Comparison of ENCODE assay signal across 17 cellular contexts in the genomic region with DNA sequence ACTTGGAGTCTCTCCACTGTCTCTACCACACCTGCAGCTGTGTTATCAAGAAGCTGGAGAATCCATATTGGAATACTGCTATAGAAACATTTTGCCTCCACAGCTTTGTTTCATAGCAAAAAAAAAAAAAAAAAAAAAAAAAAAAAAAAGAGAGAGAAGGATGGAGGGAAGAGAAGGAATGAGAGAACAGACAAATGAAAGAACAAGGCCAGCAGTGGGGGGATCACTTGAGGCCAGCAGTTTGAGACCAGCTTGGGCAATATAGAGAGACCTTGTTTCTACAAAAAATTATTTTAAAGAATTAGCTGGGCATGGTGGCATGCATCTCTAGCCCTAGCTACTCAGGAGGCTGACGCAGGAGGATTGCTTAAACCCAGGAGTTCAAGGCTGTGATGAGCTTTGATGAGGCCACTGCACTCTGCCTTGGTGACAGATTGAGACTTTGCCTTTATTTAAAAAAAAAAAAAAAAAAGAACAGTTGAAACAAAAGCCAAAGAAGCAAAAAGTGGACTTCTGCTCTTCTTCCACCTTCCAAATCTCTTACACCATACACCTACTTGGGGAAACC.
"Had no signal": no experiment of that assay in that cellular context is flagged by ENCODE, and none has a peak within 500 bp of the region (broad histone marks: within the 10 kb centered on the region; RNA-seq: fewer than 3 reads in every experiment).

No MANE protein-coding gene starts in this region.

- ATAC-seq: effector memory CD8-positive, alpha-beta T cell; gastrocnemius medialis; heart right ventricle; left lobe of liver; naive thymus-derived CD4-positive, alpha-beta T cell; upper lobe of right lung had no signal

- H3K4me3 ChIP-seq: esophagus muscularis mucosa, gastrocnemius medialis, heart right ventricle, tibial nerve, upper lobe of right lung, vagina had no signal

- H3K27me3 Mint-ChIP-seq: dendritic cell treated with granulocyte-macrophage colony-stimulating factor and Interleukin-4, amounts not matched to agents 40 ng/mL and 50 ng/mL, for 4 days; effector memory CD8-positive, alpha-beta T cell; naive thymus-derived CD4-positive, alpha-beta T cell; stimulated activated naive CD8-positive, alpha-beta T cell treated with anti-CD3 and anti-CD28 coated beads, Interleukin-15, Interleukin-2, amounts not matched to agents 100 ng/mL and 50 ng/mL, for 24 hours had no signal

- H3K9me3 ChIP-seq: esophagus muscularis mucosa, gastrocnemius medialis, heart right ventricle, tibial nerve, upper lobe of right lung, vagina had no signal

- H3K27ac ChIP-seq: esophagus muscularis mucosa, tibial nerve, upper lobe of right lung, vagina had no signal

- H3K27me3 ChIP-seq: esophagus muscularis mucosa, gastrocnemius medialis, heart right ventricle, tibial nerve, upper lobe of right lung, vagina had no signal

- H3K27ac Mint-ChIP-seq: dendritic cell treated with granulocyte-macrophage colony-stimulating factor and Interleukin-4, amounts not matched to agents 40 ng/mL and 50 ng/mL, for 4 days; stimulated activated naive CD8-positive, alpha-beta T cell treated with anti-CD3 and anti-CD28 coated beads, Interleukin-15, Interleukin-2, amounts not matched to agents 100 ng/mL and 50 ng/mL, for 24 hours had no signal

- DNase-seq: effector memory CD8-positive, alpha-beta T cell; gastrocnemius medialis; heart right ventricle; hypothalamus; islet precursor cell; mammary epithelial cell; naive thymus-derived CD4-positive, alpha-beta T cell; posterior cingulate gyrus; small intestine; stimulated activated CD4-positive, alpha-beta T cell treated with anti-CD3 and anti-CD28 coated beads, Interleukin-12 subunit alpha, Interleukin-12 subunit beta, amount 100 ng/mL, for 4 hours; upper lobe of right lung had no signal

- H3K9me3 Mint-ChIP-seq: dendritic cell treated with granulocyte-macrophage colony-stimulating factor and Interleukin-4, amounts not matched to agents 40 ng/mL and 50 ng/mL, for 4 days; effector memory CD8-positive, alpha-beta T cell; naive thymus-derived CD4-positive, alpha-beta T cell; stimulated activated naive CD8-positive, alpha-beta T cell treated with anti-CD3 and anti-CD28 coated beads, Interleukin-15, Interleukin-2, amounts not matched to agents 100 ng/mL and 50 ng/mL, for 24 hours had no signal

- H3K4me3 Mint-ChIP-seq: dendritic cell treated with granulocyte-macrophage colony-stimulating factor and Interleukin-4, amounts not matched to agents 40 ng/mL and 50 ng/mL, for 4 days; effector memory CD8-positive, alpha-beta T cell; stimulated activated naive CD8-positive, alpha-beta T cell treated with anti-CD3 and anti-CD28 coated beads, Interleukin-15, Interleukin-2, amounts not matched to agents 100 ng/mL and 50 ng/mL, for 24 hours had no signal
